In genomic region chr1:9291914-9292360, GRCh38 we compare ENCODE assay signal across 8 cellular contexts. TPM values are rescaled to one million over a fixed set of nuclear protein-coding genes. Genes with fewer than 3 reads are reported as not detected.
DNase-seq lines count a peak whose midpoint lies in the region; ATAC-seq, FAIRE-seq and TF ChIP-seq lines count a peak whose summit lies in the region.

No MANE protein-coding gene starts in this region.

- no peak overlapping the region for H3K27ac ChIP-seq in K562 (ENCODE audit: extremely low read depth, low read depth, low read length)
- H3K27ac ChIP-seq in suprapubic skin, result peak overlapping the region; percentile 93

- TF ChIP-seq POLR2A in K562 (conservative IDR thresholded peaks at IDR 0.05) (no peak), suprapubic skin (IDR thresholded peaks at IDR 0.05) (no peak)

- 0 out of 2 replicates have a peak, but pooled peaks cover 12% of the 10 kb centered on the region for H4K20me1 ChIP-seq in K562 (replicated peaks; ENCODE audit: control insufficient read depth, insufficient read depth, low read length)

- H3K9me3 ChIP-seq in K562 (replicated peaks; ENCODE audit: control insufficient read depth, insufficient read depth, low read depth, low read length) (peaks cover 6% of the 10 kb centered on the region; the same call in 1 of the 2 replicates), suprapubic skin (no peaks in the 10 kb centered on the region)

- POLR2A ChIA-PET in K562 (lab: Yijun Ruan, JAX), result interaction anchor here (0.5 kb wide), 1 partner anchor 426 kb away, joined by 3 read pairs; no protein-coding TSS in a partner anchor

- H3K4me3 Mint-ChIP-seq in activated T-cell treated with anti-CD3 and anti-CD28 coated beads, Interleukin-2, amount 50 U/mL, for 4 hours, result peak overlapping the region; percentile 60

- BruUV-seq in K562 (replicated peaks; lab: Mats Ljungman, UMichigan), result no TSS peak

- H3K36me3 ChIP-seq in K562 (ENCODE audit: control insufficient read depth, insufficient read depth, low read length) (no peaks in the 10 kb centered on the region), suprapubic skin (no peaks in the 10 kb centered on the region)

- 22% methylated on average over 13 of the region's 13 CpGs for WGBS in K562 (ENCODE audit: insufficient coverage, low coverage, missing lambda C conversion rate)
- 23% methylated on average over 13 of the region's 13 CpGs for WGBS in suprapubic skin

- no peak for FAIRE-seq in K562 (lab: Jason Lieb, UNC)

- no peak overlapping the region for H3K4me2 ChIP-seq in K562 (ENCODE audit: insufficient read depth, low read length)

- intact Hi-C loops in K562 (cut with micrococcal nuclease), result no loop called here

- no peak overlapping the region for H3K4me3 ChIP-seq in K562
- peak overlapping the region; percentile 78 for H3K4me3 ChIP-seq in suprapubic skin

- H3K36me3 Mint-ChIP-seq in activated T-cell treated with anti-CD3 and anti-CD28 coated beads, Interleukin-2, amount 50 U/mL, for 4 hours (ENCODE audit: insufficient read depth), result peaks cover 8% of the 10 kb centered on the region

- no peak for TF ChIP-seq RAD21 in K562 (CRISPR knock-in tag; conservative IDR thresholded peaks at IDR 0.05 in 1 of 2, IDR thresholded peaks at IDR 0.05 in 1 of 2)

- peaks cover 21% of the 10 kb centered on the region for H3K4me1 Mint-ChIP-seq in activated T-cell treated with anti-CD3 and anti-CD28 coated beads, Interleukin-2, amount 50 U/mL, for 4 hours (ENCODE audit: low read depth)

- TF ChIP-seq EP300 in K562 (IDR thresholded peaks at IDR 0.05; ENCODE audit: low read length), result no peak
- TF ChIP-seq EP300 in suprapubic skin (IDR thresholded peaks at IDR 0.05), result no peak

- CTCF ChIA-PET in K562 (lab: Yijun Ruan, JAX; ENCODE audit: low intra/inter-chr PET ratio), result interaction anchor here (0.6 to 6.2 kb wide), 2 partner anchors 199 to 296 kb away, joined by 3 to 57 read pairs; no protein-coding TSS in a partner anchor

- no peaks in the 10 kb centered on the region for H3K27me3 Mint-ChIP-seq in activated T-cell treated with anti-CD3 and anti-CD28 coated beads, Interleukin-2, amount 50 U/mL, for 4 hours (ENCODE audit: low read depth)

- TF ChIP-seq CTCF in K562 (IDR thresholded peaks at IDR 0.05 in 2 of 3, conservative IDR thresholded peaks at IDR 0.05 in 1 of 3; ENCODE audit: insufficient read depth in 2 of 3, low read depth in 1 of 3, low read length in 3 of 3) (no peak), suprapubic skin (IDR thresholded peaks at IDR 0.05) (no peak)

- H3K4me1 ChIP-seq in K562 (replicated peaks in 1 of 2; ENCODE audit: control insufficient read depth in 2 of 2, insufficient read depth in 2 of 2, low read length in 2 of 2), result peaks cover 3 to 20% of the 10 kb centered on the region in 2 experiments; a peak in 3 of 5 replicates
- peaks cover 56% of the 10 kb centered on the region for H3K4me1 ChIP-seq in suprapubic skin

- H3K27me3 ChIP-seq in K562 (ENCODE audit: control insufficient read depth in 2 of 2, insufficient read depth in 2 of 2, low read length in 2 of 2) (peaks cover 24 to 45% of the 10 kb centered on the region in 2 experiments), suprapubic skin (no peaks in the 10 kb centered on the region)

- H2AFZ ChIP-seq in K562 (ENCODE audit: low read depth, low read length), result no peak overlapping the region

- no peak for DNase-seq in activated T-cell treated with anti-CD3 and anti-CD28 coated beads, Interleukin-2, amount 50 U/mL, for 4 hours
- no peak for DNase-seq in activated T-cell treated with anti-CD3 and anti-CD28 coated beads for 4 hours
- peak in 1 of 4 experiments; percentile 46 for DNase-seq in K562 (ENCODE audit: extremely low read depth in 1 of 4, low spot score in 3 of 4)
- peak; percentile 39 for DNase-seq in kidney tubule cell (ENCODE audit: low spot score)
- no peak for DNase-seq in suprapubic skin (ENCODE audit: low spot score in 2 of 2)

- no peak for ATAC-seq in activated T-cell treated with anti-CD3 and anti-CD28 coated beads, Interleukin-2, amount 50 U/mL, for 4 hours
- ATAC-seq in K562, result peak; percentile 20
- ATAC-seq in HG02610 (IDR thresholded peaks at IDR 0.05; ENCODE audit: unreplicated experiment), result no peak
- no peak for ATAC-seq in HG03565 (IDR thresholded peaks at IDR 0.05; ENCODE audit: unreplicated experiment)
- ATAC-seq in GM19455 (IDR thresholded peaks at IDR 0.05; ENCODE audit: unreplicated experiment), result no peak

- in situ Hi-C loops in K562 (cut with MboI), result no loop called here

- H3K9ac ChIP-seq in K562 (ENCODE audit: insufficient read depth in 1 of 2, low read depth in 2 of 2, low read length in 2 of 2), result no peak overlapping the region

- no peaks in the 10 kb centered on the region for H3K79me2 ChIP-seq in K562 (ENCODE audit: control insufficient read depth, insufficient read depth, low read length)

- H3K9me3 Mint-ChIP-seq in activated T-cell treated with anti-CD3 and anti-CD28 coated beads, Interleukin-2, amount 50 U/mL, for 4 hours, result peaks cover 5% of the 10 kb centered on the region

- H3K9me1 ChIP-seq in K562 (ENCODE audit: control insufficient read depth, insufficient read depth, low read length), result no peaks in the 10 kb centered on the region

TF ChIP-seq in K562, 482 proteins besides CTCF, POLR2A, EP300 and RAD21:
- TF ChIP-seq ZFX (CRISPR knock-in tag; IDR thresholded peaks at IDR 0.05), result no peak
- peak; percentile 79 for TF ChIP-seq NFIC (IDR thresholded peaks at IDR 0.05)
- TF ChIP-seq ZBTB5 (IDR thresholded peaks at IDR 0.05), result no peak
- TF ChIP-seq ZNF589 (CRISPR knock-in tag; IDR thresholded peaks at IDR 0.05; ENCODE audit: low read depth), result no peak
- TF ChIP-seq MYNN (IDR thresholded peaks at IDR 0.05), result no peak
- no peak for TF ChIP-seq MYNN (CRISPR knock-in tag; IDR thresholded peaks at IDR 0.05)

RNA-seq across cellular contexts. Expression of gene SPSB1, which starts 0.8 kb away (rescaled TPM):
- total RNA-seq in activated T-cell treated with anti-CD3 and anti-CD28 coated beads, Interleukin-2, amount 50 U/mL, for 4 hours, result 1 to 10 TPM; 2.3 to 3.8 (median 3.0) TPM
- total RNA-seq in K562 (2011; cell fraction: chromatin; rRNA removed; ENCODE audit: low replicate concordance), result not detected in 2 replicates
- 0.33 TPM in 1 of 2 replicates, not detected in the other for total RNA-seq in K562 (2011; cell fraction: nucleolus; rRNA removed)
- not detected in 2 replicates for total RNA-seq in K562 (2011; cell fraction: nucleoplasm; rRNA removed)
- 0.08 TPM in 1 of 2 replicates, not detected in the other for total RNA-seq in K562 (2014; rRNA removed)
- total RNA-seq in K562 (2014; rRNA removed; fragmentation: Illumina TruSeq; extraction: Trizol), result not detected in 2 replicates
- 0.08 TPM in 1 of 2 replicates, not detected in the other for total RNA-seq in K562 (2015; rRNA removed; fragmentation: Illumina TruSeq; extraction: Trizol)
- 0.22 and 0.35 TPM in 2 replicates for total RNA-seq in K562 (2021)
- polyA plus RNA-seq in K562 (2011; rRNA removed), result 0.09 and 0.14 TPM in 2 replicates
- polyA plus RNA-seq in K562 (2011; cell fraction: cytosol; rRNA removed), result 0.04 and 0.15 TPM in 2 replicates
- polyA plus RNA-seq in K562 (2011; cell fraction: nucleus; rRNA removed), result 0.17 TPM in 1 of 2 replicates, not detected in the other
- 0.09 and 0.10 TPM in 2 replicates for polyA plus RNA-seq in K562 (2012)
- 0.22 TPM in 1 of 2 replicates, not detected in the other for polyA plus RNA-seq in K562 (2014; fragmentation: Illumina TruSeq; extraction: Trizol)
- polyA plus RNA-seq in K562 (2014; fragmentation: Nextera tagmentation; extraction: Ambion mirVana), result under 1 TPM in 1 of 2 experiments, not detected in 1; 0.06 TPM
- 0.65 TPM in 1 of 2 replicates, not detected in the other for polyA plus RNA-seq in K562 (2014; rRNA removed)
- polyA minus RNA-seq in K562 (2011; rRNA and poly(A)+ RNA removed), result 0.12 TPM in 1 of 2 replicates, not detected in the other
- polyA minus RNA-seq in K562 (2011; cell fraction: cytosol; rRNA and poly(A)+ RNA removed), result 0.55 TPM in 1 of 2 replicates, not detected in the other
- 0.11 TPM in 1 of 2 replicates, not detected in the other for polyA minus RNA-seq in K562 (2011; cell fraction: nucleus; rRNA and poly(A)+ RNA removed)
- 10 to 100 TPM; 28.3 to 49.2 (median 42.1) TPM for total RNA-seq in suprapubic skin

RNA-seq across cellular contexts. Expression of gene H6PD, which starts 57.4 kb away (rescaled TPM):
- total RNA-seq in activated T-cell treated with anti-CD3 and anti-CD28 coated beads, Interleukin-2, amount 50 U/mL, for 4 hours, result 1 to 10 TPM; 4.7 to 6.1 (median 5.0) TPM
- 1.6 and 4.4 TPM in 2 replicates for total RNA-seq in K562 (2011; cell fraction: chromatin; rRNA removed; ENCODE audit: low replicate concordance)
- 3.2 and 3.8 TPM in 2 replicates for total RNA-seq in K562 (2011; cell fraction: nucleolus; rRNA removed)
- total RNA-seq in K562 (2011; cell fraction: nucleoplasm; rRNA removed), result 3.3 and 3.5 TPM in 2 replicates
- 1.0 and 1.5 TPM in 2 replicates for total RNA-seq in K562 (2014; rRNA removed)
- total RNA-seq in K562 (2014; rRNA removed; fragmentation: Illumina TruSeq; extraction: Trizol), result 0.84 and 1.2 TPM in 2 replicates
- total RNA-seq in K562 (2015; rRNA removed; fragmentation: Illumina TruSeq; extraction: Trizol), result 1.5 and 1.7 TPM in 2 replicates
- total RNA-seq in K562 (2021), result 1.8 and 2.5 TPM in 2 replicates
- polyA plus RNA-seq in K562 (2011; rRNA removed), result 0.82 and 1.9 TPM in 2 replicates
- 1.4 and 1.8 TPM in 2 replicates for polyA plus RNA-seq in K562 (2011; cell fraction: cytosol; rRNA removed)
- polyA plus RNA-seq in K562 (2011; cell fraction: nucleus; rRNA removed), result 1.7 and 1.8 TPM in 2 replicates
- 1.5 and 6.3 TPM in 2 replicates for polyA plus RNA-seq in K562 (2012)
- polyA plus RNA-seq in K562 (2014; fragmentation: Illumina TruSeq; extraction: Trizol), result 0.95 and 1.1 TPM in 2 replicates
- under 1 TPM; 0.04 to 0.08 TPM for polyA plus RNA-seq in K562 (2014; fragmentation: Nextera tagmentation; extraction: Ambion mirVana)
- polyA plus RNA-seq in K562 (2014; rRNA removed), result 1.1 and 1.2 TPM in 2 replicates
- polyA minus RNA-seq in K562 (2011; rRNA and poly(A)+ RNA removed), result 0.95 and 1.0 TPM in 2 replicates
- 1.7 and 2.8 TPM in 2 replicates for polyA minus RNA-seq in K562 (2011; cell fraction: cytosol; rRNA and poly(A)+ RNA removed)
- 0.81 and 1.00 TPM in 2 replicates for polyA minus RNA-seq in K562 (2011; cell fraction: nucleus; rRNA and poly(A)+ RNA removed)
- total RNA-seq in suprapubic skin, result 100 to 1,000 TPM in 2 of 4 donors, 10 to 100 TPM in 2; 83.6 to 130 (median 106) TPM

Comparison
In these comparisons a context has a peak if more than half of its experiments do, and no peak if none do; other contexts are left out.
1. RNA of gene SPSB1, which starts 0.8 kb away (total RNA-seq): 28.3 to 49.2 TPM in suprapubic skin; 2.3 to 3.8 TPM in activated T-cell treated with anti-CD3 and anti-CD28 coated beads, Interleukin-2, amount 50 U/mL, for 4 hours and 0.08 to 0.35 TPM in K562; every median in the first group is over 4 times any median in the second.
2. RNA of gene H6PD, which starts 57.4 kb away (total RNA-seq): 83.6 to 130 TPM in suprapubic skin; 4.7 to 6.1 TPM in activated T-cell treated with anti-CD3 and anti-CD28 coated beads, Interleukin-2, amount 50 U/mL, for 4 hours and 0.84 to 4.4 TPM in K562; every median in the first group is over 10 times any median in the second.